ENCODE assay signal across 11 cellular contexts in genomic region chr18:68713131-68713530, GRCh38. TPM values are rescaled to one million over a fixed set of nuclear protein-coding genes. Genes with fewer than 3 reads are reported as not detected.
DNase-seq lines count a peak whose midpoint lies in the region; ATAC-seq, FAIRE-seq and TF ChIP-seq lines count a peak whose summit lies in the region.
"Had no signal": no experiment of that assay in that cellular context is flagged by ENCODE, and none has a peak within 500 bp of the region (broad histone marks: within the 10 kb centered on the region; RNA-seq: fewer than 3 reads in every experiment).

No MANE protein-coding gene starts in this region.

- H3K4me3 ChIP-seq in HFF-Myc (replicated peaks; ENCODE audit: low read depth, low read length): peak overlapping the region; percentile 89
- no peak overlapping the region for H3K4me3 ChIP-seq in astrocyte (ENCODE audit: insufficient read depth, low read depth, low read length)

- H3K4me1 ChIP-seq in astrocyte (ENCODE audit: insufficient read depth, low read length): peaks cover 2% of the 10 kb centered on the region

- FAIRE-seq in astrocyte (lab: Jason Lieb, UNC): no peak

- no peaks in the 10 kb centered on the region for H3K9me3 Mint-ChIP-seq in astrocyte (ENCODE audit: unreplicated experiment)
- H3K9me3 Mint-ChIP-seq in nephron: no peaks in the 10 kb centered on the region

- no peak overlapping the region for H2AFZ ChIP-seq in astrocyte (ENCODE audit: low read depth, low read length)

- H3K4me1 Mint-ChIP-seq in astrocyte (ENCODE audit: low read depth, unreplicated experiment) (peaks cover 6% of the 10 kb centered on the region), nephron (peaks cover 26% of the 10 kb centered on the region)

- TF ChIP-seq CTCF in GM10266 (IDR thresholded peaks at IDR 0.05; ENCODE audit: control insufficient read depth, insufficient read depth, low read depth, missing control alignments): no peak
- TF ChIP-seq CTCF in HFF-Myc (IDR thresholded peaks at IDR 0.05; ENCODE audit: low read depth, low read length, missing control alignments): no peak
- TF ChIP-seq CTCF in astrocyte (IDR thresholded peaks at IDR 0.05; ENCODE audit: insufficient read depth, low read depth, low read length): no peak
- TF ChIP-seq CTCF in nephron (IDR thresholded peaks at IDR 0.05; ENCODE audit: unreplicated experiment in 3 of 3): no peak

- H3K4me2 ChIP-seq in astrocyte (ENCODE audit: low read length): peak overlapping the region; percentile 55

- H3K27me3 Mint-ChIP-seq in astrocyte (ENCODE audit: low read depth, unreplicated experiment): no peaks in the 10 kb centered on the region
- H3K27me3 Mint-ChIP-seq in nephron (ENCODE audit: low read depth): no peaks in the 10 kb centered on the region

- no peaks in the 10 kb centered on the region for H3K9me3 ChIP-seq in astrocyte (ENCODE audit: insufficient read depth, low read depth, low read length)
- H3K9me3 ChIP-seq: transverse colon had no signal

- no peak for ATAC-seq in HG02623 (IDR thresholded peaks at IDR 0.05; ENCODE audit: unreplicated experiment)
- ATAC-seq in GM18861 (IDR thresholded peaks at IDR 0.05; ENCODE audit: unreplicated experiment): no peak

- peaks cover 13% of the 10 kb centered on the region for H4K20me1 ChIP-seq in astrocyte (ENCODE audit: insufficient read depth, low read length)

- no peak overlapping the region for H3K27ac Mint-ChIP-seq in astrocyte (ENCODE audit: unreplicated experiment)
- peak overlapping the region in 1 of 3 experiments; percentile 32 for H3K27ac Mint-ChIP-seq in nephron

- peak; percentile 15 for DNase-seq in GM10266 (ENCODE audit: extremely low spot score)
- no peak for DNase-seq in HFF-Myc (ENCODE audit: extremely low read depth, low read depth)
- DNase-seq in astrocyte (ENCODE audit: low read depth): no peak
- no peak for DNase-seq in AG08395 (ENCODE audit: low spot score)
- no peak for DNase-seq in NK-92 (lab: John Stamatoyannopoulos, UW; ENCODE audit: unreplicated experiment)
- DNase-seq: NCI-H2081 treated with DMSO at 0.1 percent for 48 hours; stimulated activated CD4-positive, alpha-beta T cell treated with anti-CD3 and anti-CD28 coated beads, Interleukin-2, amount 100 ng/mL, for 24 hours; transverse colon had no signal

- H3K36me3 ChIP-seq in astrocyte (ENCODE audit: insufficient read depth, low read length): peaks cover 34% of the 10 kb centered on the region

- H3K9ac ChIP-seq in astrocyte (ENCODE audit: low read length): no peak overlapping the region

- H3K4me3 Mint-ChIP-seq in astrocyte (ENCODE audit: unreplicated experiment) (peak overlapping the region; percentile 66), nephron (peak overlapping the region; percentile 78 to 85 (median 83))

- peaks cover 47% of the 10 kb centered on the region for H3K79me2 ChIP-seq in astrocyte (ENCODE audit: insufficient read depth, low read length)

- H3K27ac ChIP-seq in astrocyte (ENCODE audit: low read depth, low read length): no peak overlapping the region
- H3K27ac ChIP-seq: transverse colon had no signal

- H3K27me3 ChIP-seq in astrocyte (ENCODE audit: insufficient read depth, low read length): no peaks in the 10 kb centered on the region
- H3K27me3 ChIP-seq: transverse colon had no signal

- H3K36me3 Mint-ChIP-seq in astrocyte (ENCODE audit: low read depth, unreplicated experiment) (peaks cover 10% of the 10 kb centered on the region), nephron (ENCODE audit: low read depth) (peaks cover 38% of the 10 kb centered on the region)

RNA-seq across cellular contexts. Expression of gene TMX3, which starts 1.8 kb away (rescaled TPM):
- 64.4 and 64.6 TPM in 2 replicates for total RNA-seq in astrocyte
